17 cellular contexts compared by ENCODE assay signal in genomic region chr6:93624408-93624807, GRCh38.
DNase-seq lines count a peak whose midpoint lies in the region; ATAC-seq and TF ChIP-seq lines count a peak whose summit lies in the region.
"Had no signal": no experiment of that assay in that cellular context is flagged by ENCODE, and none has a peak within 500 bp of the region (broad histone marks: within the 10 kb centered on the region; RNA-seq: fewer than 3 reads in every experiment).

No MANE protein-coding gene starts in this region.

- H3K36me3 ChIP-seq in sigmoid colon = no peaks in the 10 kb centered on the region
- H3K36me3 ChIP-seq: lower lobe of right lung, vagina had no signal

- intact Hi-C loops in sigmoid colon (cut with DNase I) = no loop called here

- TF ChIP-seq EP300 in sigmoid colon (IDR thresholded peaks at IDR 0.05) = no peak

- no peak overlapping the region for H3K27ac ChIP-seq in sigmoid colon
- H3K27ac ChIP-seq: foreskin keratinocyte, lower lobe of right lung, RWPE1, vagina, VCaP had no signal

- H3K4me1 ChIP-seq in sigmoid colon = peaks cover 0 to 6% (median 0%) of the 10 kb centered on the region in 4 donors
- H3K4me1 ChIP-seq: foreskin keratinocyte, lower lobe of right lung, vagina had no signal

- H3K9me3 ChIP-seq in sigmoid colon = peaks cover 0 to 2% (median 0%) of the 10 kb centered on the region in 4 donors
- H3K9me3 ChIP-seq: lower lobe of right lung, vagina had no signal

- H3K4me3 ChIP-seq in sigmoid colon = no peak overlapping the region
- H3K4me3 ChIP-seq: lower lobe of right lung, vagina had no signal

- no peaks in the 10 kb centered on the region for H3K27me3 ChIP-seq in sigmoid colon
- H3K27me3 ChIP-seq: foreskin keratinocyte, vagina had no signal

- TF ChIP-seq POLR2A in sigmoid colon (IDR thresholded peaks at IDR 0.05) = no peak

- no peak for ATAC-seq in activated CD4-positive, CD25-positive, alpha-beta regulatory T cell treated with anti-CD3 and anti-CD28 coated beads, Interleukin-2, amount 50 U/mL, for 24 hours
- no peak for ATAC-seq in GM19351 (IDR thresholded peaks at IDR 0.05; ENCODE audit: unreplicated experiment)
- ATAC-seq: foreskin keratinocyte; lower lobe of right lung; naive thymus-derived CD4-positive, alpha-beta T cell; stimulated activated naive CD8-positive, alpha-beta T cell treated with anti-CD3 and anti-CD28 coated beads, Interleukin-15, amount 100 ng/mL, for 72 hours had no signal

- no peak for TF ChIP-seq CTCF in sigmoid colon (IDR thresholded peaks at IDR 0.05)

- WGBS in sigmoid colon, 2 donors = 84 to 88% methylated on average over 3 of the region's 3 CpGs

- DNase-seq in DMS153 (lab: John Stamatoyannopoulos, UW) (peak; percentile 43), NCI-H1105 treated with DMSO at 0.1 percent for 48 hours (lab: John Stamatoyannopoulos, UW) (peak; percentile 83), NCI-H446 (lab: John Stamatoyannopoulos, UW) (peak; percentile 36 to 84), left kidney (ENCODE audit: low read depth, low spot score) (peak; percentile 12), sigmoid colon (no peak), OCI-M2 (lab: John Stamatoyannopoulos, UW; ENCODE audit: unreplicated experiment) (no peak)
- DNase-seq: DMS79; foreskin keratinocyte; lower lobe of right lung; naive thymus-derived CD4-positive, alpha-beta T cell; NCI-H774; stimulated activated naive CD8-positive, alpha-beta T cell treated with anti-CD3 and anti-CD28 coated beads, Interleukin-15, amount 100 ng/mL, for 72 hours had no signal

Comparison
In these comparisons a context has a peak if more than half of its experiments do, and no peak if none do; other contexts are left out.
1. DNase-seq: peak in DMS153 (single experiment), NCI-H1105 treated with DMSO at 0.1 percent for 48 hours (single experiment), NCI-H446 (2 of 2) and left kidney (single experiment); none in sigmoid colon (single experiment) and OCI-M2 (single experiment).